9 cellular contexts compared by ENCODE assay signal in genomic region chr17:79008666-79009387, GRCh38. TPM values are rescaled to one million over a fixed set of nuclear protein-coding genes. Genes with fewer than 3 reads are reported as not detected.
DNase-seq lines count a peak whose midpoint lies in the region; ATAC-seq, FAIRE-seq and TF ChIP-seq lines count a peak whose summit lies in the region.
"Had no signal": no experiment of that assay in that cellular context is flagged by ENCODE, and none has a peak within 500 bp of the region (broad histone marks: within the 10 kb centered on the region; RNA-seq: fewer than 3 reads in every experiment).

No MANE protein-coding gene starts in this region.

- H3K4me1 ChIP-seq in SK-N-SH (ENCODE audit: control insufficient read depth in 1 of 2, insufficient read depth in 2 of 2, low read depth in 1 of 2, low read length in 1 of 2) (peaks cover 18 to 36% of the 10 kb centered on the region in 2 experiments; a peak in 3 of 4 replicates), astrocyte (ENCODE audit: insufficient read depth, low read length) (peaks cover 27% of the 10 kb centered on the region), thymus (ENCODE audit: control insufficient read depth, insufficient read depth, low read length) (peaks cover 30% of the 10 kb centered on the region)

- H3K4me2 ChIP-seq in SK-N-SH (peak overlapping the region; percentile 97), astrocyte (ENCODE audit: low read length) (peak overlapping the region; percentile 95)

- H3K27me3 ChIP-seq in SK-N-SH (ENCODE audit: insufficient read depth) (no peaks in the 10 kb centered on the region), astrocyte (ENCODE audit: insufficient read depth, low read length) (no peaks in the 10 kb centered on the region), thymus (ENCODE audit: control insufficient read depth, insufficient read depth) (no peaks in the 10 kb centered on the region)

- DNase-seq in SK-N-SH = peak; percentile 44
- no peak for DNase-seq in astrocyte (ENCODE audit: low read depth)
- peak; percentile 13 to 34 for DNase-seq in left colon
- DNase-seq in HK-2 (ENCODE audit: unreplicated experiment) = no peak

- peaks cover 3% of the 10 kb centered on the region for H3F3A ChIP-seq in SK-N-SH (replicated peaks; ENCODE audit: insufficient read depth)

- H2AFZ ChIP-seq in SK-N-SH (ENCODE audit: low read depth) = peak overlapping the region; percentile 89; the same call in 1 of the 2 replicates
- peak overlapping the region; percentile 50 for H2AFZ ChIP-seq in astrocyte (ENCODE audit: low read depth, low read length)

- CTCF ChIA-PET in SK-N-SH (lab: Yijun Ruan, JAX) = interaction anchor here (0.6 to 1.3 kb wide), 6 partner anchors 9 to 143 kb away, joined by 3 to 5 read pairs (median 4); no protein-coding TSS in a partner anchor

- no peak for TF ChIP-seq EP300 in SK-N-SH (IDR thresholded peaks at IDR 0.05; ENCODE audit: borderline replicate concordance in 1 of 2, low read depth in 1 of 2, low read length in 1 of 2)

- H3K4me3 Mint-ChIP-seq in astrocyte (ENCODE audit: unreplicated experiment) = peak overlapping the region; percentile 96

- no peak for TF ChIP-seq RAD21 in SK-N-SH (IDR thresholded peaks at IDR 0.05; ENCODE audit: low read length)

- H3K9me3 Mint-ChIP-seq in astrocyte (ENCODE audit: unreplicated experiment) = peaks cover 5% of the 10 kb centered on the region

- peak overlapping the region; percentile 93 to 100 for H3K4me3 ChIP-seq in SK-N-SH (ENCODE audit: low read depth in 2 of 2, low read length in 1 of 2)
- peak overlapping the region; percentile 96 for H3K4me3 ChIP-seq in astrocyte (ENCODE audit: insufficient read depth, low read depth, low read length)
- H3K4me3 ChIP-seq in thymus (ENCODE audit: low read length) = peak overlapping the region; percentile 90

- POLR2A ChIA-PET in SK-N-SH (lab: Yijun Ruan, JAX) = interaction anchor here (0.6 to 1.3 kb wide), 3 partner anchors 10 to 965 kb away, joined by 3 read pairs; no protein-coding TSS in a partner anchor

- H3K36me3 ChIP-seq in SK-N-SH (replicated peaks in 1 of 2; ENCODE audit: control insufficient read depth in 1 of 2, insufficient read depth in 2 of 2, low read length in 1 of 2) (peaks cover 0 to 17% of the 10 kb centered on the region in 2 experiments), astrocyte (ENCODE audit: insufficient read depth, low read length) (no peaks in the 10 kb centered on the region), thymus (ENCODE audit: control insufficient read depth, insufficient read depth) (peaks cover 5% of the 10 kb centered on the region)

- H3K27me3 Mint-ChIP-seq in astrocyte (ENCODE audit: low read depth, unreplicated experiment) = peaks cover 6% of the 10 kb centered on the region

- ATAC-seq in SK-N-SH treated with all-trans-retinoic acid at 6 μM for 48 hours = no peak
- ATAC-seq in left colon = no peak
- no peak for ATAC-seq in GM19395 (IDR thresholded peaks at IDR 0.05; ENCODE audit: unreplicated experiment)
- no peak for ATAC-seq in GM21390 (IDR thresholded peaks at IDR 0.05; ENCODE audit: unreplicated experiment)

- H3K9me2 ChIP-seq in SK-N-SH = no peaks in the 10 kb centered on the region

- H3K79me2 ChIP-seq in SK-N-SH (ENCODE audit: insufficient read depth) = peaks cover 49% of the 10 kb centered on the region
- peaks cover 47% of the 10 kb centered on the region for H3K79me2 ChIP-seq in astrocyte (ENCODE audit: insufficient read depth, low read length)

- peak overlapping the region; percentile 54 to 86; a peak in 2 of 4 replicates for H3K27ac ChIP-seq in SK-N-SH (ENCODE audit: low read depth in 2 of 2, low read length in 1 of 2)
- peak overlapping the region; percentile 75 for H3K27ac ChIP-seq in astrocyte (ENCODE audit: low read depth, low read length)
- H3K27ac ChIP-seq in thymus (ENCODE audit: low read depth) = no peak overlapping the region

- intact Hi-C loops in left colon (cut with DNase I, micrococcal nuclease) = no loop called here

- H3K36me3 Mint-ChIP-seq in astrocyte (ENCODE audit: low read depth, unreplicated experiment) = peaks cover 11% of the 10 kb centered on the region

- WGBS in SK-N-SH (ENCODE audit: low lambda C conversion rate) = 30% methylated on average over 7 of the region's 7 CpGs
- WGBS in thymus = 52% methylated on average over 7 of the region's 7 CpGs

- H3K9ac ChIP-seq in SK-N-SH = peak overlapping the region; percentile 95
- peak overlapping the region; percentile 99 for H3K9ac ChIP-seq in astrocyte (ENCODE audit: low read length)

- H3K9me3 ChIP-seq in SK-N-SH = peaks cover 2% of the 10 kb centered on the region
- H3K9me3 ChIP-seq in astrocyte (ENCODE audit: insufficient read depth, low read depth, low read length) = no peaks in the 10 kb centered on the region
- H3K9me3 ChIP-seq in thymus (ENCODE audit: control insufficient read depth) = no peaks in the 10 kb centered on the region

- no peak for FAIRE-seq in astrocyte (lab: Jason Lieb, UNC)
- FAIRE-seq: A204.1 had no signal

- TF ChIP-seq CTCF in SK-N-SH (IDR thresholded peaks at IDR 0.05) = no peak
- TF ChIP-seq CTCF in astrocyte (IDR thresholded peaks at IDR 0.05; ENCODE audit: insufficient read depth, low read depth, low read length) = no peak

- H3K27ac Mint-ChIP-seq in astrocyte (ENCODE audit: unreplicated experiment) = peak overlapping the region; percentile 83

- peaks cover 17% of the 10 kb centered on the region for H3K4me1 Mint-ChIP-seq in astrocyte (ENCODE audit: low read depth, unreplicated experiment)

- H4K20me1 ChIP-seq in SK-N-SH (ENCODE audit: insufficient read depth) (peaks cover 19% of the 10 kb centered on the region), astrocyte (ENCODE audit: insufficient read depth, low read length) (peaks cover 48% of the 10 kb centered on the region)

TF ChIP-seq in SK-N-SH, 30 proteins besides CTCF, POLR2A, EP300 and RAD21 (continues in another document):
- peak; percentile 12; the same call in 1 of the 2 replicates for TF ChIP-seq USF2 (IDR thresholded peaks at IDR 0.05; ENCODE audit: borderline replicate concordance, low read depth, low read length)
- TF ChIP-seq FOXM1 (IDR thresholded peaks at IDR 0.05; ENCODE audit: low read depth) = no peak

TF ChIP-seq in SK-N-SH treated with all-trans-retinoic acid at 6 μM for 48 hours, 23 proteins besides CTCF, POLR2A, EP300 and RAD21 (continues in another document):
- no peak for TF ChIP-seq GLIS3 (CRISPR knock-in tag; IDR thresholded peaks at IDR 0.05)
- TF ChIP-seq, protein P1, sequence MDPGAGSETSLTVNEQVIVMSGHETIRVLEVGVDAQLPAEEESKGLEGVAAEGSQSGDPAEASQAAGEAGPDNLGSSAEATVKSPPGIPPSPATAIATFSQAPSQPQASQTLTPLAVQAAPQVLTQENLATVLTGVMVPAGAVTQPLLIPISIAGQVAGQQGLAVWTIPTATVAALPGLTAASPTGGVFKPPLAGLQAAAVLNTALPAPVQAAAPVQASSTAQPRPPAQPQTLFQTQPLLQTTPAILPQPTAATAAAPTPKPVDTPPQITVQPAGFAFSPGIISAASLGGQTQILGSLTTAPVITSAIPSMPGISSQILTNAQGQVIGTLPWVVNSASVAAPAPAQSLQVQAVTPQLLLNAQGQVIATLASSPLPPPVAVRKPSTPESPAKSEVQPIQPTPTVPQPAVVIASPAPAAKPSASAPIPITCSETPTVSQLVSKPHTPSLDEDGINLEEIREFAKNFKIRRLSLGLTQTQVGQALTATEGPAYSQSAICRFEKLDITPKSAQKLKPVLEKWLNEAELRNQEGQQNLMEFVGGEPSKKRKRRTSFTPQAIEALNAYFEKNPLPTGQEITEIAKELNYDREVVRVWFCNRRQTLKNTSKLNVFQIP (CRISPR knock-in tag; IDR thresholded peaks at IDR 0.05; ENCODE audit: borderline replicate concordance, low read depth) = no peak
- no peak for TF ChIP-seq PPARA (CRISPR knock-in tag; IDR thresholded peaks at IDR 0.05; ENCODE audit: borderline replicate concordance)
- TF ChIP-seq, protein P2, sequence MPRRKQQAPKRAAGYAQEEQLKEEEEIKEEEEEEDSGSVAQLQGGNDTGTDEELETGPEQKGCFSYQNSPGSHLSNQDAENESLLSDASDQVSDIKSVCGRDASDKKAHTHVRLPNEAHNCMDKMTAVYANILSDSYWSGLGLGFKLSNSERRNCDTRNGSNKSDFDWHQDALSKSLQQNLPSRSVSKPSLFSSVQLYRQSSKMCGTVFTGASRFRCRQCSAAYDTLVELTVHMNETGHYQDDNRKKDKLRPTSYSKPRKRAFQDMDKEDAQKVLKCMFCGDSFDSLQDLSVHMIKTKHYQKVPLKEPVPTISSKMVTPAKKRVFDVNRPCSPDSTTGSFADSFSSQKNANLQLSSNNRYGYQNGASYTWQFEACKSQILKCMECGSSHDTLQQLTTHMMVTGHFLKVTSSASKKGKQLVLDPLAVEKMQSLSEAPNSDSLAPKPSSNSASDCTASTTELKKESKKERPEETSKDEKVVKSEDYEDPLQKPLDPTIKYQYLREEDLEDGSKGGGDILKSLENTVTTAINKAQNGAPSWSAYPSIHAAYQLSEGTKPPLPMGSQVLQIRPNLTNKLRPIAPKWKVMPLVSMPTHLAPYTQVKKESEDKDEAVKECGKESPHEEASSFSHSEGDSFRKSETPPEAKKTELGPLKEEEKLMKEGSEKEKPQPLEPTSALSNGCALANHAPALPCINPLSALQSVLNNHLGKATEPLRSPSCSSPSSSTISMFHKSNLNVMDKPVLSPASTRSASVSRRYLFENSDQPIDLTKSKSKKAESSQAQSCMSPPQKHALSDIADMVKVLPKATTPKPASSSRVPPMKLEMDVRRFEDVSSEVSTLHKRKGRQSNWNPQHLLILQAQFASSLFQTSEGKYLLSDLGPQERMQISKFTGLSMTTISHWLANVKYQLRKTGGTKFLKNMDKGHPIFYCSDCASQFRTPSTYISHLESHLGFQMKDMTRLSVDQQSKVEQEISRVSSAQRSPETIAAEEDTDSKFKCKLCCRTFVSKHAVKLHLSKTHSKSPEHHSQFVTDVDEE (CRISPR knock-in tag; IDR thresholded peaks at IDR 0.05) = no peak
- no peak for TF ChIP-seq CSDC2 (CRISPR knock-in tag; IDR thresholded peaks at IDR 0.05)
- no peak for TF ChIP-seq RARB (CRISPR knock-in tag; IDR thresholded peaks at IDR 0.05)
- TF ChIP-seq ZFP3 (CRISPR knock-in tag; IDR thresholded peaks at IDR 0.05) = no peak

RNA-seq across cellular contexts. Expression of gene CANT1, which starts 0.7 kb away (rescaled TPM):
- polyA plus RNA-seq in SK-N-SH (2012; rRNA removed) = 83.8 and 87.4 TPM in 2 replicates
- polyA plus RNA-seq in SK-N-SH (2012; cell fraction: cytosol; rRNA removed) = 47.2 and 67.5 TPM in 2 replicates
- polyA plus RNA-seq in SK-N-SH (2012; cell fraction: nucleus; rRNA removed) = 55.9 and 68.2 TPM in 2 replicates
- 71.3 and 72.1 TPM in 2 replicates for total RNA-seq in astrocyte
- 100 to 1,000 TPM; 302 to 322 TPM for total RNA-seq in left colon
- 18.5 TPM for polyA plus RNA-seq in thymus

RNA-seq across cellular contexts. Expression of gene C1QTNF1, which starts 15.1 kb away (rescaled TPM):
- polyA plus RNA-seq in SK-N-SH (2012; rRNA removed) (11.6 and 14.3 TPM in 2 replicates), thymus (34.9 TPM)
- polyA plus RNA-seq in SK-N-SH (2012; cell fraction: cytosol; rRNA removed) = 5.3 and 10.0 TPM in 2 replicates
- 9.1 and 10.1 TPM in 2 replicates for polyA plus RNA-seq in SK-N-SH (2012; cell fraction: nucleus; rRNA removed)
- total RNA-seq in astrocyte (1.8 and 2.2 TPM in 2 replicates), left colon (10 to 100 TPM; 14.6 to 16.7 TPM)

RNA-seq across cellular contexts. Expression of gene LGALS3BP, which starts 29.1 kb away (rescaled TPM):
- polyA plus RNA-seq in SK-N-SH (2012; rRNA removed) (272 and 579 TPM in 2 replicates), thymus (81.3 TPM)
- 169 and 266 TPM in 2 replicates for polyA plus RNA-seq in SK-N-SH (2012; cell fraction: cytosol; rRNA removed)
- polyA plus RNA-seq in SK-N-SH (2012; cell fraction: nucleus; rRNA removed) = 757 and 838 TPM in 2 replicates
- total RNA-seq in astrocyte (495 and 654 TPM in 2 replicates), left colon (100 to 1,000 TPM; 687 to 857 TPM)

Comparison
In these comparisons a context has a peak if more than half of its experiments do, and no peak if none do; other contexts are left out.
1. DNase-seq: peak in SK-N-SH (single experiment) and left colon (2 of 2); none in astrocyte (single experiment) and HK-2 (single experiment).
2. Peak in every context shown above with its lines, with median percentiles within 50 percentile points of each other: H3K4me3 ChIP-seq.